8 cellular contexts compared by ENCODE assay signal in the genomic region with DNA sequence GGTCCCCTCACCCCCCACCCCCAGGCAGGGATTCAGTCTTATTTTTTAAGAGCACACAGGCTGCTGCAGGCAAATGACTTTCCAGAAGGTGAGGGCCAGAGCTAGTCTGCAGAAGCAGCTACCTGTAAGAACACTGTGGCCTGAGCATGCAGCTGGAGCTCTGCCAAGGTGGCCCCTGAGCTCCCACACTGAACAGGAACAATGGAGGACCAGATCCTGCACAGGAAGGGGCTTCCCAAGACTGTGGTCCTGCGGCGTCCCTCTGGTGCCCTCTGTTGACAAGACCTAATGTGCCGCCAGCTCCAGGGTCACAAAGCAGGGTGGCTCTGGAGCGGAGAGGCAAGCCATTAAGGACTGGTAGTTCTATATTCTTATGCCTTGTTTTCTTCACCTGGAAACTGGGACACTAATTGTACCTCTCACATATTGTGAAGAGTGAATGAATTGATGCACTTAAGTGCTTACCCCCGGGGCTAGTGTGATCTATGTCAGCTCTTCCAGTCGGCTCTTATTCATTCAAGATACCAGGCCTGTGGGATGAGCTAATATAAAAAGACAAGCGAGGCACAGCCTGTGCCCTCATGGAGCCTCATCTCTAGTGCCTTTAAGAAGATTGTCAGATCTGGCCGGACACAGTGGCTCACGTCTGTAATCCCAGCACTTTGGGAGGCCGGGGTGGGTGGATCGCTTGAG. TPM values are rescaled to one million over a fixed set of nuclear protein-coding genes. Genes with fewer than 3 reads are reported as not detected.
DNase-seq lines count a peak whose midpoint lies in the region; ATAC-seq and TF ChIP-seq lines count a peak whose summit lies in the region.

No MANE protein-coding gene starts in this region.

- no peaks in the 10 kb centered on the region for H3K4me1 Mint-ChIP-seq in activated CD4-positive, alpha-beta T cell treated with anti-CD3 and anti-CD28 coated beads for 36 hours
- no peaks in the 10 kb centered on the region for H3K4me1 Mint-ChIP-seq in activated CD4-positive, alpha-beta T cell treated with anti-CD3 and anti-CD28 coated beads, Interleukin-2, amount 10 ng/mL, durations not matched to agents 7 days and 5 days
- H3K4me1 Mint-ChIP-seq in osteocyte (ENCODE audit: unreplicated experiment) = no peaks in the 10 kb centered on the region

- CTCF ChIA-PET in activated CD4-positive, alpha-beta T cell treated with anti-CD3 and anti-CD28 coated beads for 36 hours (lab: Charles Lee) = interaction anchor here (0.8 to 1.6 kb wide), 8 partner anchors 9 to 617 kb away, joined by 3 to 12 read pairs (median 3); no protein-coding TSS in a partner anchor
- CTCF ChIA-PET in activated CD4-positive, alpha-beta T cell treated with anti-CD3 and anti-CD28 coated beads, Interleukin-2, amount 10 ng/mL, durations not matched to agents 7 days and 5 days (lab: Charles Lee) = interaction anchor here (0.6 kb wide), 1 partner anchor 251 kb away, joined by 3 read pairs; no protein-coding TSS in a partner anchor

- intact Hi-C loops in activated CD4-positive, alpha-beta T cell treated with anti-CD3 and anti-CD28 coated beads for 36 hours (cut with DNase I, micrococcal nuclease) = loop anchor here (2.0 to 5.0 kb wide), 2 partner anchors 164 to 165 kb away; no protein-coding TSS in a partner anchor

- H3K27ac Mint-ChIP-seq in activated CD4-positive, alpha-beta T cell treated with anti-CD3 and anti-CD28 coated beads for 36 hours = no peak overlapping the region
- no peak overlapping the region for H3K27ac Mint-ChIP-seq in activated CD4-positive, alpha-beta T cell treated with anti-CD3 and anti-CD28 coated beads, Interleukin-2, amount 10 ng/mL, durations not matched to agents 7 days and 5 days
- no peak overlapping the region for H3K27ac Mint-ChIP-seq in osteocyte (ENCODE audit: unreplicated experiment)

- H3K27me3 Mint-ChIP-seq in activated CD4-positive, alpha-beta T cell treated with anti-CD3 and anti-CD28 coated beads for 36 hours = peaks cover 47% of the 10 kb centered on the region
- peaks cover 31% of the 10 kb centered on the region for H3K27me3 Mint-ChIP-seq in activated CD4-positive, alpha-beta T cell treated with anti-CD3 and anti-CD28 coated beads, Interleukin-2, amount 10 ng/mL, durations not matched to agents 7 days and 5 days
- peaks cover 35% of the 10 kb centered on the region for H3K27me3 Mint-ChIP-seq in osteocyte (ENCODE audit: unreplicated experiment)

- H3K4me3 Mint-ChIP-seq in activated CD4-positive, alpha-beta T cell treated with anti-CD3 and anti-CD28 coated beads for 36 hours = no peak overlapping the region
- H3K4me3 Mint-ChIP-seq in activated CD4-positive, alpha-beta T cell treated with anti-CD3 and anti-CD28 coated beads, Interleukin-2, amount 10 ng/mL, durations not matched to agents 7 days and 5 days = no peak overlapping the region
- H3K4me3 Mint-ChIP-seq in osteocyte (ENCODE audit: unreplicated experiment) = no peak overlapping the region

- no peaks in the 10 kb centered on the region for H3K36me3 Mint-ChIP-seq in activated CD4-positive, alpha-beta T cell treated with anti-CD3 and anti-CD28 coated beads for 36 hours (ENCODE audit: low read depth)
- no peaks in the 10 kb centered on the region for H3K36me3 Mint-ChIP-seq in activated CD4-positive, alpha-beta T cell treated with anti-CD3 and anti-CD28 coated beads, Interleukin-2, amount 10 ng/mL, durations not matched to agents 7 days and 5 days (ENCODE audit: low read depth)
- no peaks in the 10 kb centered on the region for H3K36me3 Mint-ChIP-seq in osteocyte (ENCODE audit: unreplicated experiment)

- H3K4me3 ChIP-seq in fibroblast of pulmonary artery (replicated peaks; ENCODE audit: low read depth, low read length) = no peak overlapping the region

- POLR2A ChIA-PET in activated CD4-positive, alpha-beta T cell treated with anti-CD3 and anti-CD28 coated beads for 36 hours (lab: Charles Lee) = no interaction called here
- POLR2A ChIA-PET in activated CD4-positive, alpha-beta T cell treated with anti-CD3 and anti-CD28 coated beads, Interleukin-2, amount 10 ng/mL, durations not matched to agents 7 days and 5 days (lab: Charles Lee) = no interaction called here

- peak; percentile 66 for DNase-seq in activated CD4-positive, alpha-beta T cell treated with anti-CD3 and anti-CD28 coated beads for 36 hours
- no peak for DNase-seq in activated CD4-positive, alpha-beta T cell treated with anti-CD3 and anti-CD28 coated beads, Interleukin-2, amount 10 ng/mL, durations not matched to agents 7 days and 5 days
- peak; percentile 22 for DNase-seq in M059J (ENCODE audit: low read depth)
- peak; percentile 16 for DNase-seq in SHP77 treated with DMSO at 0.1 percent for 48 hours (lab: John Stamatoyannopoulos, UW)
- peak; percentile 49 for DNase-seq in fibroblast of pulmonary artery (ENCODE audit: low read depth)
- no peak for DNase-seq in osteocyte (ENCODE audit: extremely low spot score, unreplicated experiment)

- peak; percentile 76 for ATAC-seq in activated CD4-positive, alpha-beta T cell treated with anti-CD3 and anti-CD28 coated beads for 36 hours
- no peak for ATAC-seq in GM21737 (IDR thresholded peaks at IDR 0.05; ENCODE audit: unreplicated experiment)
- ATAC-seq in GM21528 (IDR thresholded peaks at IDR 0.05; ENCODE audit: low FRiP score, unreplicated experiment) = no peak

- TF ChIP-seq CTCF in fibroblast of pulmonary artery (IDR thresholded peaks at IDR 0.05; ENCODE audit: low read length, missing control alignments) (peak; percentile 60), osteocyte (IDR thresholded peaks at IDR 0.05) (peak; percentile 72)

- no peaks in the 10 kb centered on the region for H3K9me3 Mint-ChIP-seq in activated CD4-positive, alpha-beta T cell treated with anti-CD3 and anti-CD28 coated beads for 36 hours (ENCODE audit: low read depth)
- H3K9me3 Mint-ChIP-seq in activated CD4-positive, alpha-beta T cell treated with anti-CD3 and anti-CD28 coated beads, Interleukin-2, amount 10 ng/mL, durations not matched to agents 7 days and 5 days = no peaks in the 10 kb centered on the region
- H3K9me3 Mint-ChIP-seq in osteocyte (ENCODE audit: unreplicated experiment) = no peaks in the 10 kb centered on the region

RNA-seq across cellular contexts. Expression of a gene that starts 8.0 kb away (rescaled TPM):
- total RNA-seq in activated CD4-positive, alpha-beta T cell treated with anti-CD3 and anti-CD28 coated beads for 36 hours = not detected
- total RNA-seq in activated CD4-positive, alpha-beta T cell treated with anti-CD3 and anti-CD28 coated beads, Interleukin-2, amount 10 ng/mL, durations not matched to agents 7 days and 5 days = not detected
- total RNA-seq in M059J (2014; rRNA removed; shearing (Covaris generic)) = 0.79 and 1.5 TPM in 2 replicates
- total RNA-seq in osteocyte = 6.7 and 12.4 TPM in 2 replicates

RNA-seq across cellular contexts. Expression of a gene that starts 49.9 kb away (rescaled TPM):
- 10 to 100 TPM; 21.0 to 22.1 TPM for total RNA-seq in activated CD4-positive, alpha-beta T cell treated with anti-CD3 and anti-CD28 coated beads for 36 hours
- 10 to 100 TPM; 24.8 to 29.2 TPM for total RNA-seq in activated CD4-positive, alpha-beta T cell treated with anti-CD3 and anti-CD28 coated beads, Interleukin-2, amount 10 ng/mL, durations not matched to agents 7 days and 5 days
- 15.3 and 16.7 TPM in 2 replicates for total RNA-seq in M059J (2014; rRNA removed; shearing (Covaris generic))
- total RNA-seq in osteocyte = 17.9 and 19.2 TPM in 2 replicates

Comparison
In these comparisons a context has a peak if more than half of its experiments do, and no peak if none do; other contexts are left out.
1. DNase-seq: peak in activated CD4-positive, alpha-beta T cell treated with anti-CD3 and anti-CD28 coated beads for 36 hours (single experiment), M059J (single experiment), SHP77 treated with DMSO at 0.1 percent for 48 hours (single experiment) and fibroblast of pulmonary artery (single experiment); none in activated CD4-positive, alpha-beta T cell treated with anti-CD3 and anti-CD28 coated beads, Interleukin-2, amount 10 ng/mL, durations not matched to agents 7 days and 5 days (single experiment) and osteocyte (single experiment).